Comparison of ENCODE assay signal across 11 cellular contexts in genomic region chr3:85482193-85482450, GRCh38.
"Had no signal": no experiment of that assay in that cellular context is flagged by ENCODE, and none has a peak within 500 bp of the region (broad histone marks: within the 10 kb centered on the region; RNA-seq: fewer than 3 reads in every experiment).

No MANE protein-coding gene starts in this region.

- H3K27ac ChIP-seq: ovary, transverse colon had no signal

- H3K9me3 ChIP-seq: mucosa of descending colon, ovary, transverse colon had no signal

- DNase-seq: activated CD4-positive, alpha-beta T cell treated with anti-CD3 and anti-CD28 coated beads, Interleukin-2, amount 50 U/mL, for 4 hours; activated gamma-delta T cell; activated T-cell treated with anti-CD3 and anti-CD28 coated beads, Interleukin-2, amount 50 U/mL, for 48 hours; mucosa of descending colon; ovary; retina; transverse colon had no signal

- H3K4me2 ChIP-seq: smooth muscle cell had no signal

- H3K27me3 ChIP-seq: ovary, transverse colon had no signal

- H3K36me3 ChIP-seq: ovary, transverse colon had no signal

- H3K4me3 ChIP-seq: mucosa of descending colon, ovary, smooth muscle cell, transverse colon had no signal

- H3K4me1 ChIP-seq: transverse colon had no signal

- ATAC-seq: activated CD4-positive, CD25-positive, alpha-beta regulatory T cell treated with anti-CD3 and anti-CD28 coated beads, Interleukin-2, amount 50 U/mL, for 24 hours; esophagus mucosa; mucosa of descending colon; stimulated activated effector memory CD8-positive, alpha-beta T cell treated with anti-CD3 and anti-CD28 coated beads, Interleukin-12 subunit alpha, Interleukin-12 subunit beta, amount 100 ng/mL, for 72 hours had no signal
